ENCODE assay signal across 18 cellular contexts in the genomic region with DNA sequence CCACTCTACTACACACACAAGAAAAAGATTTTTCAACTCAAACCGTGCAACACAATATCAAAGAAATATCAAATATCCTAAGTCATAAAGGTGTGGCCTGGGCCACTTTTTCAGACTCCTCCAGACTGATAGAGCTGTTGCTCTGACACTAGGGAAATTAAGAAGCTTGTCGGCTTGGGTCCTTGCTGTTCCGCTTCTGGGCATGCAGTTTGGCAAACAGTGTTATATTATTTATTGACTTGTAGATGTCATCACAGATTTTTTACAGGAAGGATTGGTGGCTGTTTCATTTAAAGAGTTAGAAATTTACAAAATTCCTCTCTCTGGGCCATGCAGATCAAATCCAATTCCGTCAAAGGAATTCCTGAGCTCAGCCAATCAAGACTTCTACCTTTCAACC.
DNase-seq lines count a peak whose midpoint lies in the region; ATAC-seq, FAIRE-seq and TF ChIP-seq lines count a peak whose summit lies in the region.
"Had no signal": no experiment of that assay in that cellular context is flagged by ENCODE, and none has a peak within 500 bp of the region (broad histone marks: within the 10 kb centered on the region; RNA-seq: fewer than 3 reads in every experiment).

No MANE protein-coding gene starts in this region.

- H3K9me3 ChIP-seq in A549, result no peaks in the 10 kb centered on the region
- H3K9me3 ChIP-seq in prostate gland, result no peaks in the 10 kb centered on the region
- no peaks in the 10 kb centered on the region for H3K9me3 ChIP-seq in mucosa of descending colon
- H3K9me3 ChIP-seq: BLaER1 treated with 17β-estradiol and CSF1 and Interleukin-3, amounts not matched to agents 10 nM and 100 nM; HAP-1 had no signal

- no peak for TF ChIP-seq RAD21 in A549 (conservative IDR thresholded peaks at IDR 0.05 in 1 of 2, IDR thresholded peaks at IDR 0.05 in 1 of 2)

- H3K27ac ChIP-seq in A549 (peak overlapping the region; percentile 57 to 62; a peak in 4 of 6 replicates), angular gyrus (ENCODE audit: low read depth, low read length) (peak overlapping the region; percentile 14), dorsolateral prefrontal cortex (peak overlapping the region in 52 of 59 donors; percentile 4 to 100 (median 94)), prostate gland (no peak overlapping the region)
- H3K27ac ChIP-seq: BLaER1 treated with 17β-estradiol and CSF1 and Interleukin-3, amounts not matched to agents 10 nM and 100 nM; HL-60 had no signal

- ATAC-seq in A549 (no peak), GM21367 (IDR thresholded peaks at IDR 0.05; ENCODE audit: unreplicated experiment) (no peak), HG03095 (IDR thresholded peaks at IDR 0.05; ENCODE audit: unreplicated experiment) (no peak), mucosa of descending colon (no peak)

- H3K4me3 ChIP-seq in A549, result no peak overlapping the region
- H3K4me3 ChIP-seq in dorsolateral prefrontal cortex, result no peak overlapping the region
- no peak overlapping the region for H3K4me3 ChIP-seq in prostate gland
- H3K4me3 ChIP-seq in mucosa of descending colon, result no peak overlapping the region
- H3K4me3 ChIP-seq: BLaER1 treated with 17β-estradiol and CSF1 and Interleukin-3, amounts not matched to agents 10 nM and 100 nM; HAP-1 had no signal

- peaks cover 70% of the 10 kb centered on the region for H3K4me1 ChIP-seq in A549
- H3K4me1 ChIP-seq in prostate gland (replicated peaks), result no peaks in the 10 kb centered on the region
- H3K4me1 ChIP-seq in mucosa of descending colon (ENCODE audit: low read depth), result peaks cover 7% of the 10 kb centered on the region

- TF ChIP-seq EP300 in A549 (IDR thresholded peaks at IDR 0.05), result no peak

- peak overlapping the region; percentile 46 for H3K4me2 ChIP-seq in A549

- TF ChIP-seq CTCF in A549 (IDR thresholded peaks at IDR 0.05) (no peak), dorsolateral prefrontal cortex (IDR thresholded peaks at IDR 0.05 in 54 of 56, conservative IDR thresholded peaks at IDR 0.05 in 2 of 56; ENCODE audit: low read depth in 1 of 56, partially characterized antibody in 56 of 56) (no peak), prostate gland (IDR thresholded peaks at IDR 0.05) (no peak), mucosa of descending colon (IDR thresholded peaks at IDR 0.05) (no peak)

- H3K27me3 ChIP-seq in dorsolateral prefrontal cortex (no peaks in the 10 kb centered on the region), prostate gland (replicated peaks; ENCODE audit: insufficient read depth) (no peaks in the 10 kb centered on the region)
- H3K27me3 ChIP-seq: BLaER1 treated with 17β-estradiol and CSF1 and Interleukin-3, amounts not matched to agents 10 nM and 100 nM had no signal

- H3K36me3 ChIP-seq in prostate gland (no peaks in the 10 kb centered on the region), mucosa of descending colon (ENCODE audit: low read depth) (no peaks in the 10 kb centered on the region)
- H3K36me3 ChIP-seq: BLaER1 treated with 17β-estradiol and CSF1 and Interleukin-3, amounts not matched to agents 10 nM and 100 nM; HAP-1 had no signal

- no peak for FAIRE-seq in A549 (lab: Jason Lieb, UNC)
- FAIRE-seq: GM18507, H1 had no signal

- POLR2A ChIA-PET in A549 (lab: Yijun Ruan, JAX), result no interaction called here

- intact Hi-C loops in dorsolateral prefrontal cortex (cut with DNase I) (loop anchor here in 1 of 2 donors (5.0 kb wide), 1 partner anchor 32 kb away; no protein-coding TSS in a partner anchor), prostate gland (cut with DNase I) (no loop called here), mucosa of descending colon (cut with DNase I, micrococcal nuclease) (no loop called here)

- TF ChIP-seq POLR2A in A549 (IDR thresholded peaks at IDR 0.05; ENCODE audit: low read length), result no peak
- TF ChIP-seq POLR2A in prostate gland (IDR thresholded peaks at IDR 0.05), result no peak

- CTCF ChIA-PET in A549 (lab: Yijun Ruan, JAX), result interaction anchor here (1.5 to 6.5 kb wide), 4 partner anchors 9 to 33 kb away, joined by 3 to 32 read pairs (median 5); no protein-coding TSS in a partner anchor

- no peak for DNase-seq in A549 (ENCODE audit: low read depth in 1 of 2, low spot score in 1 of 2)
- no peak for DNase-seq in dorsolateral prefrontal cortex
- peak; percentile 37 for DNase-seq in prostate gland (ENCODE audit: low spot score)
- no peak for DNase-seq in activated effector memory CD4-positive, alpha-beta T cell treated with Interleukin-2 at 50 U/mL for 16 hours
- DNase-seq in mucosa of descending colon, result no peak
- DNase-seq: 8988T; ACHN; Calu3; CD4-positive, CD25-positive, alpha-beta regulatory T cell; DMS 273 treated with DMSO at 0.1 percent for 48 hours had no signal

- 37% methylated on average over 4 of the region's 4 CpGs for WGBS in A549 (ENCODE audit: missing lambda C conversion rate)
- WGBS in prostate gland, result 39% methylated on average over 4 of the region's 4 CpGs

TF ChIP-seq in A549, 52 proteins besides CTCF, POLR2A, EP300 and RAD21:
- TF ChIP-seq FOXS1 (CRISPR knock-in tag; IDR thresholded peaks at IDR 0.05), result no peak
- no peak for TF ChIP-seq SREBF2 (IDR thresholded peaks at IDR 0.05)

Comparison
In these comparisons a context has a peak if more than half of its experiments do, and no peak if none do; other contexts are left out.
1. H3K27ac ChIP-seq: peak in A549 (2 of 2), angular gyrus (single experiment) and dorsolateral prefrontal cortex (52 of 59); none in prostate gland (0 of 2).